ENCODE assay signal across 8 cellular contexts in the genomic region with DNA sequence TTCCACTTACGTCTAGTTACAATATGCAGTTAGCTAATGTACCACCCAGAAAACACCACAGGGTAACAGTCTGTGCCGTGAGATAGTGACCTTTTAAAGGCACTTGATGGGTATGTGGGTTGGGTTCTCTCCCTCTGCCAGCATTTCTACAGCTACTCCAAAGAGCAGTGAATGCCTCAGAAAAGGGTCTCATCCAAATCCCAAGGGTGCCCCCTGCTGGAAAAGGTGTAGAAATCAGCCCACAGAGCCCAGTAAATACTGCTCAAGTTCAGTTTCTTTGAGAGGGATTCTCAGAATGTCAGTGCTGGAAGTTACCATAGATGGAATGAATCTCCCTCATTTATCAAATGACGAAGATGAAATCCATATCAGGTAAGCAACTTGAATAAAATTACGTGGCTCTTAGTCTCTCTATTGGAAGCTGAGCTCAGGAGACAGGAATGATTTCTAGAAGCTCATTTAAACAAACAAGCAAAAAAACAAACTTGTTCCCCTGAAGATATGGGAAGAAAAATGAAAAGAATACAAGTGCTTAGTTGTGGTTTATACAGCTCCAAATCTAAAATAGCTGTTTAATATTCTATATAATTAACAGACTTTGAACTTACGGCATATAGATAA. TPM values are rescaled to one million over a fixed set of nuclear protein-coding genes. Genes with fewer than 3 reads are reported as not detected.
A peak's percentile ranks its signal among the peaks of the same experiment; 100 is the strongest.
DNase-seq lines count a peak whose midpoint lies in the region; ATAC-seq, FAIRE-seq and TF ChIP-seq lines count a peak whose summit lies in the region.

No MANE protein-coding gene starts in this region.

- ATAC-seq in GM21390 (IDR thresholded peaks at IDR 0.05; ENCODE audit: unreplicated experiment) (peak; percentile 94), RWPE2 (ENCODE audit: low read depth) (peak; percentile 73), HG03045 (IDR thresholded peaks at IDR 0.05; ENCODE audit: unreplicated experiment) (no peak)

- FAIRE-seq in D721Med (lab: Jason Lieb, UNC) = peak; percentile 25

- no peak overlapping the region for H3K4me3 ChIP-seq in Jurkat, Clone E6-1 (ENCODE audit: low read length)
- H3K4me3 ChIP-seq in RWPE2 (ENCODE audit: severe bottlenecking) = no peak overlapping the region

- H3K36me3 ChIP-seq in RWPE2 (ENCODE audit: low read depth) = no peaks in the 10 kb centered on the region

- TF ChIP-seq CTCF in D721Med (IDR thresholded peaks at IDR 0.05; ENCODE audit: insufficient read depth, missing control alignments) (peak; percentile 65), RWPE2 (IDR thresholded peaks at IDR 0.05; ENCODE audit: poor library complexity, severe bottlenecking) (peak; percentile 87)

- H3K4me1 ChIP-seq in RWPE2 (ENCODE audit: insufficient read depth, poor library complexity, severe bottlenecking) = peaks cover 11% of the 10 kb centered on the region

- H3K27ac ChIP-seq in RWPE2 (ENCODE audit: poor library complexity, severe bottlenecking) = no peak overlapping the region

- no peaks in the 10 kb centered on the region for H3K9me3 ChIP-seq in RWPE2 (ENCODE audit: severe bottlenecking)

- no peaks in the 10 kb centered on the region for H3K27me3 ChIP-seq in RWPE2 (ENCODE audit: insufficient read depth, poor library complexity, severe bottlenecking)

- DNase-seq in D721Med (ENCODE audit: insufficient read length, low spot score) = no peak
- DNase-seq in Jurkat, Clone E6-1 (ENCODE audit: low read depth, low spot score) = peak; percentile 63
- DNase-seq in RWPE2 (ENCODE audit: low spot score) = no peak
- DNase-seq in activated T-helper 9 cell treated with anti-CD3 and anti-CD28 coated beads, Interleukin-2, amount 50 U/mL, for 16 hours (ENCODE audit: low read depth) = peak; percentile 31
- DNase-seq in germinal center (ENCODE audit: low spot score) = peak; percentile 66
- peak; percentile 92 for DNase-seq in pons (ENCODE audit: low spot score)

RNA-seq across cellular contexts. Expression of a gene that starts 9.5 kb away (rescaled TPM):
- polyA plus RNA-seq in Jurkat, Clone E6-1 (2012; ENCODE audit: insufficient read depth, insufficient read length) = not detected

RNA-seq across cellular contexts. Expression of a gene that starts 38.6 kb away (rescaled TPM):
- polyA plus RNA-seq in Jurkat, Clone E6-1 (2012; ENCODE audit: insufficient read depth, insufficient read length) = not detected

Comparison
In these comparisons a context has a peak if more than half of its experiments do, and no peak if none do; other contexts are left out.
1. DNase-seq: peak in Jurkat, Clone E6-1 (single experiment), activated T-helper 9 cell treated with anti-CD3 and anti-CD28 coated beads, Interleukin-2, amount 50 U/mL, for 16 hours (single experiment), germinal center (single experiment) and pons (single experiment); none in D721Med (single experiment) and RWPE2 (single experiment).